In genomic region chr7:105806592-105807266, GRCh38 we compare ENCODE assay signal across 8 cellular contexts.
DNase-seq lines count a peak whose midpoint lies in the region; ATAC-seq and TF ChIP-seq lines count a peak whose summit lies in the region.

No MANE protein-coding gene starts in this region.

- DNase-seq in GM03348 (ENCODE audit: low spot score) (peak; percentile 84), RPMI8226 (peak; percentile 28), kidney epithelial cell (ENCODE audit: low read depth) (peak; percentile 45), posterior vena cava (ENCODE audit: low spot score) (no peak), DMS79 treated with DMSO at 0.1 percent for 48 hours (lab: John Stamatoyannopoulos, UW) (no peak)
- DNase-seq in activated effector memory CD4-positive, alpha-beta T cell treated with Interleukin-2 at 50 U/mL for 16 hours, result peak; percentile 35
- peak; percentile 74 for DNase-seq in stimulated activated naive CD4-positive, alpha-beta T cell treated with Interleukin-2 at 50 U/mL for 16 hours (lab: John Stamatoyannopoulos, UW)

- intact Hi-C loops in posterior vena cava (cut with DNase I), result no loop called here

- no peak for TF ChIP-seq CTCF in kidney epithelial cell (IDR thresholded peaks at IDR 0.05; ENCODE audit: insufficient read depth, low read length, poor library complexity, severe bottlenecking)

- peak; percentile 53 for ATAC-seq in HG02610 (IDR thresholded peaks at IDR 0.05; ENCODE audit: unreplicated experiment)

- no peaks in the 10 kb centered on the region for H3K27me3 ChIP-seq in kidney epithelial cell (ENCODE audit: control insufficient read depth, insufficient read depth, low read length)

- H3K4me3 ChIP-seq in kidney epithelial cell (ENCODE audit: low read depth, low read length), result no peak overlapping the region

- H3K36me3 ChIP-seq in kidney epithelial cell (ENCODE audit: control insufficient read depth, insufficient read depth, low read length), result no peaks in the 10 kb centered on the region

Comparison
In these comparisons a context has a peak if more than half of its experiments do, and no peak if none do; other contexts are left out.
1. DNase-seq: peak in GM03348 (single experiment), RPMI8226 (single experiment), activated effector memory CD4-positive, alpha-beta T cell treated with Interleukin-2 at 50 U/mL for 16 hours (single experiment), kidney epithelial cell (single experiment) and stimulated activated naive CD4-positive, alpha-beta T cell treated with Interleukin-2 at 50 U/mL for 16 hours (single experiment); none in posterior vena cava (single experiment) and DMS79 treated with DMSO at 0.1 percent for 48 hours (single experiment).